In the genomic region with DNA sequence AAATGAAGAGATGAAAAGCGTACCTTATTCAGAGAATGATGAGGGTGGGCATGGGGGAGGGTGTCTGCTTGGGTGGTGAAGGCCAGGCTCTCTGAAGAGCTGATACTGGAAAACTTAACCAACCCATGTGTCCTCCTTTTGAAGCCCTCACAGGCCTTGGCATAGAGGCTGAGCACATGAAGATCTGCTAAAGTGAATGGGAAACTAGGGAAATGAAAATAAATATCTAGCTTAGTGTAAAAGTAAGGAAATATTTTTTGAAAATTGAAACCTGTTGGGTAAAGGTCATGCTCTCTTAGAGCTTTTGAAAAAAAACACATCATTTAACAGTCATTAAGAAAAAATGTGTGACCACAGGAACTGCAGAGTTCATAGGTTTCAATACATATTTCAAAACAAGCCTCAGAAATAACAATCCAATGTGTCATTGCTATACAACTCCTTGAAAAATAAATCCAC, we compare ENCODE assay signal across 12 cellular contexts.
DNase-seq lines count a peak whose midpoint lies in the region; ATAC-seq, FAIRE-seq and TF ChIP-seq lines count a peak whose summit lies in the region.
"Had no signal": no experiment of that assay in that cellular context is flagged by ENCODE, and none has a peak within 500 bp of the region (broad histone marks: within the 10 kb centered on the region; RNA-seq: fewer than 3 reads in every experiment).

No MANE protein-coding gene starts in this region.

- H3K9me3 Mint-ChIP-seq in stimulated activated naive CD8-positive, alpha-beta T cell treated with anti-CD3 and anti-CD28 coated beads, Interleukin-15, amount 100 ng/mL, for 72 hours, result no peaks in the 10 kb centered on the region
- H3K9me3 Mint-ChIP-seq: T-helper 2 cell treated with Interferon-gamma antibody and Interleukin-4, amounts not matched to agents 5 μg/mL and 100 μg/mL, for 36 hours had no signal

- no peak for FAIRE-seq in urothelium cell line (lab: Jason Lieb, UNC)

- no peak for TF ChIP-seq CTCF in cardiac fibroblast (IDR thresholded peaks at IDR 0.05; ENCODE audit: low read depth, low read length)

- H3K27ac Mint-ChIP-seq in stimulated activated naive CD8-positive, alpha-beta T cell treated with anti-CD3 and anti-CD28 coated beads, Interleukin-15, amount 100 ng/mL, for 72 hours, result no peak overlapping the region
- H3K27ac Mint-ChIP-seq: T-helper 2 cell treated with Interferon-gamma antibody and Interleukin-4, amounts not matched to agents 5 μg/mL and 100 μg/mL, for 36 hours had no signal

- ATAC-seq in stimulated activated naive CD8-positive, alpha-beta T cell treated with anti-CD3 and anti-CD28 coated beads, Interleukin-15, amount 100 ng/mL, for 72 hours, result peak; percentile 64
- ATAC-seq in stimulated activated naive CD8-positive, alpha-beta T cell treated with anti-CD3 and anti-CD28 coated beads, Interleukin-15, Interleukin-2, amounts not matched to agents 100 U/mL and 50 U/mL, for 24 hours, result no peak
- peak; percentile 90 for ATAC-seq in HG03432 (IDR thresholded peaks at IDR 0.05; ENCODE audit: unreplicated experiment)

- peaks cover 8% of the 10 kb centered on the region for H3K27me3 Mint-ChIP-seq in stimulated activated naive CD8-positive, alpha-beta T cell treated with anti-CD3 and anti-CD28 coated beads, Interleukin-15, amount 100 ng/mL, for 72 hours

- DNase-seq in stimulated activated naive CD8-positive, alpha-beta T cell treated with anti-CD3 and anti-CD28 coated beads, Interleukin-15, amount 100 ng/mL, for 72 hours, result no peak
- DNase-seq in stimulated activated naive CD8-positive, alpha-beta T cell treated with anti-CD3 and anti-CD28 coated beads, Interleukin-15, Interleukin-2, amounts not matched to agents 100 U/mL and 50 U/mL, for 24 hours, result no peak
- DNase-seq in cardiac fibroblast (ENCODE audit: low read depth in 2 of 2), result peak; percentile 93 to 96
- peak; percentile 55 for DNase-seq in urothelium cell line (ENCODE audit: low spot score)
- no peak for DNase-seq in NCI-H1930 (lab: John Stamatoyannopoulos, UW)
- DNase-seq in UCSD-AML1 (lab: John Stamatoyannopoulos, UW; ENCODE audit: unreplicated experiment), result no peak
- no peak for DNase-seq in inferior parietal cortex (ENCODE audit: extremely low spot score)
- DNase-seq: DND-41, islet precursor cell had no signal

- H3K4me3 ChIP-seq in cardiac fibroblast (replicated peaks in 1 of 2; ENCODE audit: low read depth in 2 of 2, low read length in 2 of 2), result no peak overlapping the region
- H3K4me3 ChIP-seq: tibial nerve had no signal

- no peak overlapping the region for H3K4me3 Mint-ChIP-seq in stimulated activated naive CD8-positive, alpha-beta T cell treated with anti-CD3 and anti-CD28 coated beads, Interleukin-15, amount 100 ng/mL, for 72 hours
- H3K4me3 Mint-ChIP-seq: T-helper 2 cell treated with Interferon-gamma antibody and Interleukin-4, amounts not matched to agents 5 μg/mL and 100 μg/mL, for 36 hours had no signal

- peaks cover 13% of the 10 kb centered on the region for H3K4me1 Mint-ChIP-seq in stimulated activated naive CD8-positive, alpha-beta T cell treated with anti-CD3 and anti-CD28 coated beads, Interleukin-15, amount 100 ng/mL, for 72 hours

Comparison
In these comparisons a context has a peak if more than half of its experiments do, and no peak if none do; other contexts are left out.
1. DNase-seq: peak in cardiac fibroblast (2 of 2) and urothelium cell line (single experiment); none in stimulated activated naive CD8-positive, alpha-beta T cell treated with anti-CD3 and anti-CD28 coated beads, Interleukin-15, amount 100 ng/mL, for 72 hours (0 of 2), stimulated activated naive CD8-positive, alpha-beta T cell treated with anti-CD3 and anti-CD28 coated beads, Interleukin-15, Interleukin-2, amounts not matched to agents 100 U/mL and 50 U/mL, for 24 hours (single experiment), NCI-H1930 (0 of 2), UCSD-AML1 (single experiment) and inferior parietal cortex (single experiment).